10 cellular contexts compared by ENCODE assay signal in the genomic region with DNA sequence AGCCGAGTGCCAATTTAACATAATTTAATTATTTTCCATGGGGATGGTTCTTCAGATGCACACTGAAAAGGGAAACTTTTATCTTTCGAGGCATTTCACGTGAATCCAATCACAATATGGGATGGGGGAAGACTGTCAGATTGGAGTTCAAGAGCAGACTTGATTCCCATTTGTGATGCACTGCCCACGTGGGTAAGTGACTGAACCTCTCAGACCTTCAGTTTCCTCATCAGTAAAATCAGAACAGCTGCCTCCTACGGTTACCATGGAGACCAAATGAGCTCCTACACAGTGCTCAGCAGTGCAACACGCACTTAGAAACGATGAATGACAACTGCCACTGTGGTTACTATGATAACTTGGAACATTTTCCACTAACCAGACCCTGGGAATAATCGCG. TPM values are rescaled to one million over a fixed set of nuclear protein-coding genes. Genes with fewer than 3 reads are reported as not detected.
A peak's percentile ranks its signal among the peaks of the same experiment; 100 is the strongest.
DNase-seq lines count a peak whose midpoint lies in the region; ATAC-seq lines count a peak whose summit lies in the region.
"Had no signal": no experiment of that assay in that cellular context is flagged by ENCODE, and none has a peak within 500 bp of the region (broad histone marks: within the 10 kb centered on the region; RNA-seq: fewer than 3 reads in every experiment).

No MANE protein-coding gene starts in this region.

- no peaks in the 10 kb centered on the region for H3K9me3 Mint-ChIP-seq in activated CD4-positive, alpha-beta T cell treated with anti-CD3 and anti-CD28 coated beads, Interleukin-2, amount 10 ng/mL, durations not matched to agents 7 days and 5 days

- CTCF ChIA-PET in activated CD4-positive, alpha-beta T cell treated with anti-CD3 and anti-CD28 coated beads, Interleukin-2, amount 10 ng/mL, durations not matched to agents 7 days and 5 days (lab: Charles Lee): interaction anchor here (1.0 kb wide), 1 partner anchor 10 kb away, joined by 3 read pairs; no protein-coding TSS in a partner anchor

- H3K27me3 Mint-ChIP-seq in activated CD4-positive, alpha-beta T cell treated with anti-CD3 and anti-CD28 coated beads, Interleukin-2, amount 10 ng/mL, durations not matched to agents 7 days and 5 days: no peaks in the 10 kb centered on the region

- DNase-seq in DMS 273 (lab: John Stamatoyannopoulos, UW; ENCODE audit: unreplicated experiment): peak; percentile 38
- DNase-seq in DMS 273 treated with DMSO at 0.1 percent for 48 hours (lab: John Stamatoyannopoulos, UW): no peak
- peak; percentile 20 for DNase-seq in activated CD4-positive, alpha-beta T cell treated with anti-CD3 and anti-CD28 coated beads, Interleukin-2, amount 10 ng/mL, durations not matched to agents 7 days and 5 days
- DNase-seq in stimulated activated CD4-positive, alpha-beta T cell treated with anti-CD3 and anti-CD28 coated beads, Interleukin-15, amount 100 ng/mL, for 24 hours: peak; percentile 64
- DNase-seq in islet precursor cell: no peak
- no peak for DNase-seq in COR-L47 (lab: John Stamatoyannopoulos, UW)
- no peak for DNase-seq in glomerular visceral epithelial cell (ENCODE audit: extremely low spot score)
- DNase-seq: activated CD4-positive, CD25-positive, alpha-beta regulatory T cell; NCI-H2107 had no signal

- no peak overlapping the region for H3K27ac Mint-ChIP-seq in activated CD4-positive, alpha-beta T cell treated with anti-CD3 and anti-CD28 coated beads, Interleukin-2, amount 10 ng/mL, durations not matched to agents 7 days and 5 days

- H3K4me1 Mint-ChIP-seq in activated CD4-positive, alpha-beta T cell treated with anti-CD3 and anti-CD28 coated beads, Interleukin-2, amount 10 ng/mL, durations not matched to agents 7 days and 5 days: peaks cover 2% of the 10 kb centered on the region

- no peaks in the 10 kb centered on the region for H3K36me3 Mint-ChIP-seq in activated CD4-positive, alpha-beta T cell treated with anti-CD3 and anti-CD28 coated beads, Interleukin-2, amount 10 ng/mL, durations not matched to agents 7 days and 5 days (ENCODE audit: low read depth)

- no peak overlapping the region for H3K4me3 Mint-ChIP-seq in activated CD4-positive, alpha-beta T cell treated with anti-CD3 and anti-CD28 coated beads, Interleukin-2, amount 10 ng/mL, durations not matched to agents 7 days and 5 days

- POLR2A ChIA-PET in activated CD4-positive, alpha-beta T cell treated with anti-CD3 and anti-CD28 coated beads, Interleukin-2, amount 10 ng/mL, durations not matched to agents 7 days and 5 days (lab: Charles Lee): no interaction called here

- ATAC-seq in HG03045 (IDR thresholded peaks at IDR 0.05; ENCODE audit: unreplicated experiment): peak; percentile 53

RNA-seq across cellular contexts. Expression of a gene that starts 21.7 kb away (rescaled TPM):
- 10 to 100 TPM; 13.3 to 17.8 TPM for total RNA-seq in activated CD4-positive, alpha-beta T cell treated with anti-CD3 and anti-CD28 coated beads, Interleukin-2, amount 10 ng/mL, durations not matched to agents 7 days and 5 days

RNA-seq across cellular contexts. Expression of a gene that starts 55.2 kb away (rescaled TPM):
- 100 to 1,000 TPM; 180 to 183 TPM for total RNA-seq in activated CD4-positive, alpha-beta T cell treated with anti-CD3 and anti-CD28 coated beads, Interleukin-2, amount 10 ng/mL, durations not matched to agents 7 days and 5 days

Comparison
In these comparisons a context has a peak if more than half of its experiments do, and no peak if none do; other contexts are left out.
1. DNase-seq: peak in DMS 273 (single experiment), activated CD4-positive, alpha-beta T cell treated with anti-CD3 and anti-CD28 coated beads, Interleukin-2, amount 10 ng/mL, durations not matched to agents 7 days and 5 days (single experiment) and stimulated activated CD4-positive, alpha-beta T cell treated with anti-CD3 and anti-CD28 coated beads, Interleukin-15, amount 100 ng/mL, for 24 hours (single experiment); none in DMS 273 treated with DMSO at 0.1 percent for 48 hours (single experiment), islet precursor cell (single experiment), COR-L47 (single experiment) and glomerular visceral epithelial cell (single experiment).